ENCODE assay signal across 7 cellular contexts in the genomic region with DNA sequence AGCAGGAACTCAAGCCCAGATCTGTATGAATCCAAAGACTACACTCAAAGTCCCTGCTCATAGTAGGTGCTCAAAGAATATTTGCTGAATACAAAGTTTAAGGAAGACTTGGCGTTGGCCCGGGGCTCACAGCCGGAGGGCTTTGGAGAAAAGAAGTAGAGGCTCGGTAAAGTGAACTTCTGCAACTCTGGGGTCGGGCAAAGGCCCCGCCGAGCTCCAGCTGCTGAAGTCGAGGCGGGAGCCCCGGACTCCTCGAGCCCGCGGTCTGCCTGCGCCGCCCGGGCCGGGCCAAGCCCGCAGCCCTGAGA. TPM values are rescaled to one million over a fixed set of nuclear protein-coding genes. Genes with fewer than 3 reads are reported as not detected.
DNase-seq lines count a peak whose midpoint lies in the region; ATAC-seq and TF ChIP-seq lines count a peak whose summit lies in the region.

No MANE protein-coding gene starts in this region.

- no peaks in the 10 kb centered on the region for H3K9me3 Mint-ChIP-seq in endothelial cell (ENCODE audit: unreplicated experiment)

- H3K4me1 Mint-ChIP-seq in endothelial cell (ENCODE audit: unreplicated experiment) = peaks cover 19% of the 10 kb centered on the region

- H3K27me3 Mint-ChIP-seq in endothelial cell (ENCODE audit: unreplicated experiment) = peaks cover 5% of the 10 kb centered on the region

- no peak for DNase-seq in NB4 (ENCODE audit: low read depth)
- DNase-seq in endothelial cell (ENCODE audit: low spot score) = no peak
- DNase-seq in omental fat pad (ENCODE audit: low spot score) = no peak
- no peak for DNase-seq in stimulated activated CD4-positive, alpha-beta T cell treated with anti-CD3 and anti-CD28 coated beads, Interleukin-2, amount 100 ng/mL, for 48 hours
- DNase-seq in activated CD8-positive, alpha-beta memory T cell treated with anti-CD3 and anti-CD28 coated beads, Interleukin-2, amount 50 U/mL, for 4 hours = no peak

- peaks cover 25% of the 10 kb centered on the region for H3K36me3 Mint-ChIP-seq in endothelial cell (ENCODE audit: low read depth, unreplicated experiment)

- TF ChIP-seq CTCF in NB4 (IDR thresholded peaks at IDR 0.05; ENCODE audit: low read depth, low read length) (no peak), endothelial cell (IDR thresholded peaks at IDR 0.05; ENCODE audit: unreplicated experiment) (no peak), omental fat pad (IDR thresholded peaks at IDR 0.05) (no peak)

- H3K4me3 ChIP-seq in NB4 (ENCODE audit: low read depth, low read length) = peak overlapping the region; percentile 79

- ATAC-seq in GM21367 (IDR thresholded peaks at IDR 0.05; ENCODE audit: unreplicated experiment) (peak; percentile 22), omental fat pad (ENCODE audit: low FRiP score) (peak; percentile 26), HG03432 (IDR thresholded peaks at IDR 0.05; ENCODE audit: unreplicated experiment) (no peak)

- H3K4me3 Mint-ChIP-seq in endothelial cell (ENCODE audit: unreplicated experiment) = peak overlapping the region; percentile 87

- no peak for TF ChIP-seq POLR2A in NB4 (IDR thresholded peaks at IDR 0.05; ENCODE audit: extremely low read depth, insufficient read length)

- H3K27ac Mint-ChIP-seq in endothelial cell (ENCODE audit: unreplicated experiment) = peak overlapping the region; percentile 55

RNA-seq across cellular contexts. Expression of a gene that starts 0.3 kb away (rescaled TPM):
- total RNA-seq in endothelial cell (ENCODE audit: unreplicated experiment) (54.0 TPM), omental fat pad (10 to 100 TPM; 52.5 to 99.4 (median 72.1) TPM)

RNA-seq across cellular contexts. Expression of a gene that starts 6.7 kb away (rescaled TPM):
- total RNA-seq in endothelial cell (ENCODE audit: unreplicated experiment) = 2,318 TPM
- total RNA-seq in omental fat pad = 1,000 to 10,000 TPM; 2,289 to 4,489 (median 2,885) TPM
